2 cellular contexts compared by ENCODE assay signal in the genomic region with DNA sequence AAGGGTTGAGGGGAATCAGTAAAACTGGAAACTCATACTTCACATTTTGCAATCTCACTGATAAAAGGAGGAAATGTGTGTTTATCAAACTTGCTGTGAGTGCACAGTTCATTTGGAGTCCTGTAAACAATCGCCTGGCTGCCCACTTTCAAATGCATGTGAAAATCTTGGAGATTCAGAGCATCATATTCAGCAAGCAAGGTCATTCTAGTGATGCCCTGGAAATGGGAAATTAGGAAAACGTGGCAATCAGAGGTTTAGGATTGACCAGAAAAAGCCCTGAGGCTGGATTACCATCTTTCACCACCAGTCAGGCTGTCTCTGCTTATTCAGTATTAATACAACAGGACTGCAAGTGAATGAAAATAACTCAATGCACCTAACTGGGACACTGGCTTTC.
A peak's percentile ranks its signal among the peaks of the same experiment; 100 is the strongest.
TF ChIP-seq lines count a peak whose summit lies in the region.

No MANE protein-coding gene starts in this region.

TF ChIP-seq in IMR-90, 13 proteins besides CTCF, POLR2A, EP300 and RAD21:
- TF ChIP-seq CEBPB (IDR thresholded peaks at IDR 0.05; ENCODE audit: low read depth, low read length) (peak; percentile 58; the same call in 1 of the 2 replicates), MAZ (IDR thresholded peaks at IDR 0.05; ENCODE audit: borderline replicate concordance, low read depth, low read length) (no peak)
TF ChIP-seq in IMR-90: peak in this region for 1.

TF ChIP-seq in K562, 482 proteins besides CTCF, POLR2A, EP300 and RAD21:
- TF ChIP-seq, protein P1, sequence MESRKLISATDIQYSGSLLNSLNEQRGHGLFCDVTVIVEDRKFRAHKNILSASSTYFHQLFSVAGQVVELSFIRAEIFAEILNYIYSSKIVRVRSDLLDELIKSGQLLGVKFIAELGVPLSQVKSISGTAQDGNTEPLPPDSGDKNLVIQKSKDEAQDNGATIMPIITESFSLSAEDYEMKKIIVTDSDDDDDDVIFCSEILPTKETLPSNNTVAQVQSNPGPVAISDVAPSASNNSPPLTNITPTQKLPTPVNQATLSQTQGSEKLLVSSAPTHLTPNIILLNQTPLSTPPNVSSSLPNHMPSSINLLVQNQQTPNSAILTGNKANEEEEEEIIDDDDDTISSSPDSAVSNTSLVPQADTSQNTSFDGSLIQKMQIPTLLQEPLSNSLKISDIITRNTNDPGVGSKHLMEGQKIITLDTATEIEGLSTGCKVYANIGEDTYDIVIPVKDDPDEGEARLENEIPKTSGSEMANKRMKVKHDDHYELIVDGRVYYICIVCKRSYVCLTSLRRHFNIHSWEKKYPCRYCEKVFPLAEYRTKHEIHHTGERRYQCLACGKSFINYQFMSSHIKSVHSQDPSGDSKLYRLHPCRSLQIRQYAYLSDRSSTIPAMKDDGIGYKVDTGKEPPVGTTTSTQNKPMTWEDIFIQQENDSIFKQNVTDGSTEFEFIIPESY (CRISPR knock-in tag; IDR thresholded peaks at IDR 0.05) = no peak
- TF ChIP-seq GTF2A2 (tag; IDR thresholded peaks at IDR 0.05) (no peak), KLF13 (tag; IDR thresholded peaks at IDR 0.05; ENCODE audit: borderline replicate concordance, low read depth) (no peak), ZNF778 (CRISPR knock-in tag; IDR thresholded peaks at IDR 0.05) (no peak), KAT8 (IDR thresholded peaks at IDR 0.05; ENCODE audit: low read depth) (no peak), MEIS2 (IDR thresholded peaks at IDR 0.05; ENCODE audit: partially characterized antibody) (no peak), FOXP1 (CRISPR knock-in tag; IDR thresholded peaks at IDR 0.05) (no peak), CTBP1 (IDR thresholded peaks at IDR 0.05; ENCODE audit: borderline replicate concordance) (no peak), RCOR1 (IDR thresholded peaks at IDR 0.05; ENCODE audit: borderline replicate concordance in 1 of 2, low read depth in 2 of 2, low read length in 2 of 2) (no peak), ZSCAN32 (CRISPR knock-in tag; IDR thresholded peaks at IDR 0.05) (no peak), TSC22D4 (tag; IDR thresholded peaks at IDR 0.05) (no peak), ZNF12 (CRISPR knock-in tag; IDR thresholded peaks at IDR 0.05) (no peak), TAF7 (tag; IDR thresholded peaks at IDR 0.05) (no peak), TAF1 (IDR thresholded peaks at IDR 0.05; ENCODE audit: control insufficient read depth, extremely low read depth, insufficient read depth, low read length, severe bottlenecking) (no peak), ZNF785 (CRISPR knock-in tag; IDR thresholded peaks at IDR 0.05) (no peak)
- TF ChIP-seq, protein P2, sequence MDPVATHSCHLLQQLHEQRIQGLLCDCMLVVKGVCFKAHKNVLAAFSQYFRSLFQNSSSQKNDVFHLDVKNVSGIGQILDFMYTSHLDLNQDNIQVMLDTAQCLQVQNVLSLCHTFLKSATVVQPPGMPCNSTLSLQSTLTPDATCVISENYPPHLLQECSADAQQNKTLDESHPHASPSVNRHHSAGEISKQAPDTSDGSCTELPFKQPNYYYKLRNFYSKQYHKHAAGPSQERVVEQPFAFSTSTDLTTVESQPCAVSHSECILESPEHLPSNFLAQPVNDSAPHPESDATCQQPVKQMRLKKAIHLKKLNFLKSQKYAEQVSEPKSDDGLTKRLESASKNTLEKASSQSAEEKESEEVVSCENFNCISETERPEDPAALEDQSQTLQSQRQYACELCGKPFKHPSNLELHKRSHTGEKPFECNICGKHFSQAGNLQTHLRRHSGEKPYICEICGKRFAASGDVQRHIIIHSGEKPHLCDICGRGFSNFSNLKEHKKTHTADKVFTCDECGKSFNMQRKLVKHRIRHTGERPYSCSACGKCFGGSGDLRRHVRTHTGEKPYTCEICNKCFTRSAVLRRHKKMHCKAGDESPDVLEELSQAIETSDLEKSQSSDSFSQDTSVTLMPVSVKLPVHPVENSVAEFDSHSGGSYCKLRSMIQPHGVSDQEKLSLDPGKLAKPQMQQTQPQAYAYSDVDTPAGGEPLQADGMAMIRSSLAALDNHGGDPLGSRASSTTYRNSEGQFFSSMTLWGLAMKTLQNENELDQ (CRISPR knock-in tag; IDR thresholded peaks at IDR 0.05; ENCODE audit: borderline replicate concordance) = no peak
- TF ChIP-seq, protein P3, sequence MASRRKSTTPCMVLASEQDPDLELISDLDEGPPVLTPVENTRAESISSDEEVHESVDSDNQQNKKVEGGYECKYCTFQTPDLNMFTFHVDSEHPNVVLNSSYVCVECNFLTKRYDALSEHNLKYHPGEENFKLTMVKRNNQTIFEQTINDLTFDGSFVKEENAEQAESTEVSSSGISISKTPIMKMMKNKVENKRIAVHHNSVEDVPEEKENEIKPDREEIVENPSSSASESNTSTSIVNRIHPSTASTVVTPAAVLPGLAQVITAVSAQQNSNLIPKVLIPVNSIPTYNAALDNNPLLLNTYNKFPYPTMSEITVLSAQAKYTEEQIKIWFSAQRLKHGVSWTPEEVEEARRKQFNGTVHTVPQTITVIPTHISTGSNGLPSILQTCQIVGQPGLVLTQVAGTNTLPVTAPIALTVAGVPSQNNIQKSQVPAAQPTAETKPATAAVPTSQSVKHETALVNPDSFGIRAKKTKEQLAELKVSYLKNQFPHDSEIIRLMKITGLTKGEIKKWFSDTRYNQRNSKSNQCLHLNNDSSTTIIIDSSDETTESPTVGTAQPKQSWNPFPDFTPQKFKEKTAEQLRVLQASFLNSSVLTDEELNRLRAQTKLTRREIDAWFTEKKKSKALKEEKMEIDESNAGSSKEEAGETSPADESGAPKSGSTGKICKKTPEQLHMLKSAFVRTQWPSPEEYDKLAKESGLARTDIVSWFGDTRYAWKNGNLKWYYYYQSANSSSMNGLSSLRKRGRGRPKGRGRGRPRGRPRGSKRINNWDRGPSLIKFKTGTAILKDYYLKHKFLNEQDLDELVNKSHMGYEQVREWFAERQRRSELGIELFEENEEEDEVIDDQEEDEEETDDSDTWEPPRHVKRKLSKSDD (conservative IDR thresholded peaks at IDR 0.05; ENCODE audit: low read length) = no peak
